13 cellular contexts compared by ENCODE assay signal in the genomic region with DNA sequence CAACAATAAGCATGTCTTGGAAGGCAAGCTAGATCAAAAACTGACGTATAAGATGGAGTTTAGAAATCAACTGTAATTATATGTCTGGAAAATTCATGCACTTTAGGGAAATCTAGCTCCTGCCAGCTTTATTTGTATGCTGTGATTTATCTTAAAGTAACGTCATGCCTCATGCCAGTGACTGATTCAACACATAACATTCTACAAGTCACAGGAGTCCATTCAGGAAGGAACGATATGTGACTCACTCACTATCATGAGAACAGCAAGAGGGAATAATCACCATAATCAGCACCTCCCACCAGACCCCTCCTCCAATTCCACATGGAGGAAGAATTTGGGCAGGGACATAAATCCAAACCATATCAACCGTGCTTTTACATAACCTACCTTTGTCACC.
DNase-seq lines count a peak whose midpoint lies in the region; ATAC-seq and TF ChIP-seq lines count a peak whose summit lies in the region.
"Had no signal": no experiment of that assay in that cellular context is flagged by ENCODE, and none has a peak within 500 bp of the region (broad histone marks: within the 10 kb centered on the region; RNA-seq: fewer than 3 reads in every experiment).

No MANE protein-coding gene starts in this region.

- H3K27me3 ChIP-seq in mesenchymal stem cell (ENCODE audit: control insufficient read depth in 1 of 2, insufficient read depth in 1 of 2, low read length in 2 of 2): no peaks in the 10 kb centered on the region
- H3K27me3 ChIP-seq: heart left ventricle had no signal

- H3K27ac ChIP-seq in mesenchymal stem cell (ENCODE audit: low read length, poor library complexity, severe bottlenecking): peak overlapping the region; percentile 41
- H3K27ac ChIP-seq: C4-2B, heart left ventricle, HL-60 had no signal

- H3K14ac ChIP-seq in mesenchymal stem cell (ENCODE audit: low read length in 2 of 2): no peak overlapping the region

- H3K79me1 ChIP-seq in mesenchymal stem cell (replicated peaks; ENCODE audit: low read length, poor library complexity, severe bottlenecking): no peaks in the 10 kb centered on the region

- no peak overlapping the region for H3K4me3 ChIP-seq in mesenchymal stem cell (ENCODE audit: insufficient read depth in 1 of 2, low read depth in 1 of 2, low read length in 2 of 2)
- H3K4me3 ChIP-seq: heart left ventricle had no signal

- H3K9me3 ChIP-seq in mesenchymal stem cell (ENCODE audit: control insufficient read depth, low read length): no peaks in the 10 kb centered on the region
- H3K9me3 ChIP-seq: heart left ventricle had no signal

- H4K91ac ChIP-seq in mesenchymal stem cell (ENCODE audit: low read length): no peak overlapping the region

- no peak for TF ChIP-seq CTCF in AG09319 (IDR thresholded peaks at IDR 0.05; ENCODE audit: low read depth, low read length)

- no peak overlapping the region for H3K4me2 ChIP-seq in mesenchymal stem cell (ENCODE audit: low read length, poor library complexity, severe bottlenecking)

- 27% methylated on average over 4 of the region's 4 CpGs for WGBS in mesenchymal stem cell

- DNase-seq in AG09319 (ENCODE audit: extremely low read depth, low read depth) (peak; percentile 39), NCI-H226 (peak; percentile 88), dermis blood vessel endothelial cell (peak; percentile 8), mesenchymal stem cell (peak; percentile 95), COLO668 (lab: John Stamatoyannopoulos, UW; ENCODE audit: unreplicated experiment) (no peak)
- DNase-seq in stimulated activated CD4-positive, alpha-beta T cell treated with anti-CD3 and anti-CD28 coated beads, Interleukin-15, amount 100 ng/mL, for 24 hours: no peak
- DNase-seq: activated CD4-positive, alpha-beta T cell treated with anti-CD3 and anti-CD28 coated beads, Interleukin-2, amount 50 U/mL, for 4 hours; heart left ventricle; occipital lobe had no signal

- no peak for ATAC-seq in HG03571 (IDR thresholded peaks at IDR 0.05; ENCODE audit: unreplicated experiment)
- ATAC-seq in GM19328 (IDR thresholded peaks at IDR 0.05; ENCODE audit: unreplicated experiment): no peak
- ATAC-seq: heart left ventricle had no signal

- H3K4ac ChIP-seq in mesenchymal stem cell (ENCODE audit: low read depth in 1 of 2, low read length in 2 of 2): no peak overlapping the region

- peak overlapping the region; percentile 85 for H3K9ac ChIP-seq in mesenchymal stem cell (ENCODE audit: low read length)

- H2BK15ac ChIP-seq in mesenchymal stem cell (ENCODE audit: low read depth, poor library complexity, severe bottlenecking): no peak overlapping the region

- H2BK5ac ChIP-seq in mesenchymal stem cell (ENCODE audit: low read depth, low read length, poor library complexity, severe bottlenecking): no peak overlapping the region

- H3K4me1 ChIP-seq in mesenchymal stem cell (ENCODE audit: control insufficient read depth, insufficient read depth, low read depth, low read length): no peaks in the 10 kb centered on the region
- H3K4me1 ChIP-seq: heart left ventricle had no signal

- H2AK5ac ChIP-seq in mesenchymal stem cell (ENCODE audit: low read length, severe bottlenecking): no peak overlapping the region

- H3K23ac ChIP-seq in mesenchymal stem cell (ENCODE audit: low read length in 2 of 2): no peak overlapping the region

- H2AFZ ChIP-seq in mesenchymal stem cell (ENCODE audit: low read depth, low read length): no peak overlapping the region

- peak overlapping the region; percentile 70 for H4K8ac ChIP-seq in mesenchymal stem cell (ENCODE audit: low read length)

- peak overlapping the region; percentile 52 to 93 for H2BK12ac ChIP-seq in mesenchymal stem cell (ENCODE audit: low read length in 2 of 2)

- no peaks in the 10 kb centered on the region for H3K36me3 ChIP-seq in mesenchymal stem cell (ENCODE audit: control insufficient read depth in 1 of 2, insufficient read depth in 2 of 2, low read depth in 1 of 2, low read length in 2 of 2)
- H3K36me3 ChIP-seq: heart left ventricle had no signal

- no peak overlapping the region for H2BK120ac ChIP-seq in mesenchymal stem cell (ENCODE audit: low read depth, low read length)

- H3K18ac ChIP-seq in mesenchymal stem cell (ENCODE audit: low read depth in 1 of 2, low read length in 2 of 2): no peak overlapping the region

Comparison
In these comparisons a context has a peak if more than half of its experiments do, and no peak if none do; other contexts are left out.
1. DNase-seq: peak in AG09319 (single experiment), NCI-H226 (single experiment), dermis blood vessel endothelial cell (single experiment) and mesenchymal stem cell (single experiment); none in stimulated activated CD4-positive, alpha-beta T cell treated with anti-CD3 and anti-CD28 coated beads, Interleukin-15, amount 100 ng/mL, for 24 hours (single experiment) and COLO668 (single experiment).